Comparison of ENCODE assay signal across 13 cellular contexts in the genomic region with DNA sequence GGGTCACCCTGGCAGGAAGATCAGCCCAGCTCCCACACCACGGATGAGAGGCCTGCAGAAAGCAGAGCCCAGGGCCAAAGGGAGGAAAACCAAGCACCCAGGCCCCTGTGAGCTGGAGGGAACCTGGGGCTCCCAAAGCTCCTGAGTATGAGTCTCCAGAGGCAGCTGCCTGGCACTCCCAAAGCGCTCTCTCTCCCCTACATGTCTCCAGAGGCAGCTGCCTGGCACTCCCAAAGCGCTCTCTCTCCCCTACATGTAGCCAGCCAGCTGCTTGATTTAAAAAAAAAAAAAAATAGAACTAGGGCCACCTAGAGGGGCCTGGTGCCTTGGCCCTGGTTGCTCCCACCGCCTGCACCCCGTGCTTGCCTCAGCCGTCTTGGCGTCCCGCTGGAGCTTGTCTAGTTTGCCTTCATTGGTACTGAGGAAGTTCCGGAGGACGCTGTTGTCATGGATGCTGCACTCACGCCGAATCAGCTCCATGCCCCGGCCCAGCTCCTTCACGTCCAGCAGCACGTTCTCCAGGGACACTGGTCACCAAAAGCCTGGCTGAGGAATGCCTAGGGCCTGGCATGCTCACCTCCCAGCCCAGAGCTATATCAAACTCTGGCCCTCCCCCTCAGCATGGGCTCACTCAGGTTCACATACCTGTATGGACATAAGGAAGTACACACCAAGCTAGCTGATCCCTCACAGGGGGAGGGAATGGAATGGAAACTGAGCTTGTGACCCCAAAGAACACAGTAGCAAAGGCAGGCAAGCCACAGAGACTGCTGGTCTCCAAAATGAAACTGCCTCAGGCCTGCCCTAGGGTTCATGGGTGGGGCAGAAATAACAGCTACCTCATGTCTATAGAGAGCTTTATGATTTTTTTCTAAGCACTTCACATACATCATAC. TPM values are rescaled to one million over a fixed set of nuclear protein-coding genes. Genes with fewer than 3 reads are reported as not detected.
DNase-seq lines count a peak whose midpoint lies in the region; ATAC-seq and TF ChIP-seq lines count a peak whose summit lies in the region.
"Had no signal": no experiment of that assay in that cellular context is flagged by ENCODE, and none has a peak within 500 bp of the region (broad histone marks: within the 10 kb centered on the region; RNA-seq: fewer than 3 reads in every experiment).

No MANE protein-coding gene starts in this region.

- H3K9me3 ChIP-seq in breast epithelium (no peaks in the 10 kb centered on the region), mammary epithelial cell (replicated peaks; ENCODE audit: insufficient read depth, low read length) (no peaks in the 10 kb centered on the region), adipocyte (ENCODE audit: control insufficient read depth, low read length) (no peaks in the 10 kb centered on the region), mucosa of descending colon (no peaks in the 10 kb centered on the region), tibial nerve (no peaks in the 10 kb centered on the region)

- no peak overlapping the region for H3K4me3 ChIP-seq in breast epithelium
- H3K4me3 ChIP-seq in mammary epithelial cell (replicated peaks in 1 of 3; ENCODE audit: insufficient read depth in 1 of 3, low read depth in 2 of 3, low read length in 3 of 3) = no peak overlapping the region
- H3K4me3 ChIP-seq in adipocyte (ENCODE audit: low read length) = no peak overlapping the region
- no peak overlapping the region for H3K4me3 ChIP-seq in mucosa of descending colon
- H3K4me3 ChIP-seq in tibial nerve = no peak overlapping the region

- no peaks in the 10 kb centered on the region for H4K20me1 ChIP-seq in mammary epithelial cell (ENCODE audit: insufficient read depth, low read length)

- in situ Hi-C loops in mammary epithelial cell (cut with MboI; ENCODE audit: low sequenced_read_pairs in 2 of 2) = no loop called here

- BruUV-seq in mammary epithelial cell (replicated peaks; lab: Mats Ljungman, UMichigan) = no TSS peak

- no peak overlapping the region for H2AFZ ChIP-seq in mammary epithelial cell (ENCODE audit: low read depth, low read length)

- H3K79me2 ChIP-seq in mammary epithelial cell (ENCODE audit: insufficient read depth, low read length) = no peaks in the 10 kb centered on the region

- no peak for TF ChIP-seq POLR2A in breast epithelium (IDR thresholded peaks at IDR 0.05)
- no peak for TF ChIP-seq POLR2A in tibial nerve (IDR thresholded peaks at IDR 0.05)

- DNase-seq in breast epithelium (ENCODE audit: low spot score in 2 of 2) (no peak), mammary epithelial cell (no peak), adipocyte (ENCODE audit: low read depth) (peak; percentile 24), mucosa of descending colon (no peak), tibial nerve (ENCODE audit: low spot score in 2 of 2) (no peak), DMS153 (lab: John Stamatoyannopoulos, UW) (no peak)
- DNase-seq: activated T-cell treated with anti-CD3 and anti-CD28 coated beads, Interleukin-2, amount 50 U/mL, for 72 hours; effector CD8-positive, alpha-beta T cell; hippocampal formation; NCI-H1694; stimulated activated CD4-positive, alpha-beta T cell treated with anti-CD3 and anti-CD28 coated beads, Interleukin-1b, Interleukin-23, amount 100 ng/mL, for 48 hours had no signal

- H3K9ac ChIP-seq in mammary epithelial cell (ENCODE audit: insufficient read depth, low read length) (no peak overlapping the region), adipocyte (ENCODE audit: low read length) (no peak overlapping the region)

- H3K4me2 ChIP-seq in mammary epithelial cell (ENCODE audit: insufficient read depth, low read depth, low read length) = no peak overlapping the region

- dilution Hi-C loops in mammary epithelial cell (cut with HindIII; ENCODE audit: low sequenced_read_pairs) = loop anchor here (10.0 kb wide), 1 partner anchor 157 kb away; no protein-coding TSS in a partner anchor

- ATAC-seq in mucosa of descending colon (peak; percentile 16), GM21576 (IDR thresholded peaks at IDR 0.05; ENCODE audit: unreplicated experiment) (no peak), GM21528 (IDR thresholded peaks at IDR 0.05; ENCODE audit: low FRiP score, unreplicated experiment) (no peak)
- ATAC-seq: activated T-cell treated with anti-CD3 and anti-CD28 coated beads, Interleukin-2, amount 50 U/mL, for 72 hours had no signal

- H3K27ac ChIP-seq in breast epithelium (peak overlapping the region; percentile 33 to 55), mammary epithelial cell (ENCODE audit: insufficient read depth, low read depth, low read length) (no peak overlapping the region), tibial nerve (peak overlapping the region; percentile 38 to 81 (median 66))

- TF ChIP-seq EP300 in tibial nerve (IDR thresholded peaks at IDR 0.05) = no peak

- CTCF ChIA-PET in mammary epithelial cell (lab: Charles Lee; ENCODE audit: low non-redundant PET) = interaction anchor here (0.6 kb wide), 1 partner anchor 27 kb away, joined by 3 read pairs; no protein-coding TSS in a partner anchor

- H3K4me1 ChIP-seq in breast epithelium (no peaks in the 10 kb centered on the region), mammary epithelial cell (ENCODE audit: insufficient read depth, low read length) (peaks cover 17% of the 10 kb centered on the region), adipocyte (ENCODE audit: control insufficient read depth, insufficient read depth, low read length) (peaks cover 9% of the 10 kb centered on the region), mucosa of descending colon (ENCODE audit: low read depth) (no peaks in the 10 kb centered on the region), tibial nerve (peaks cover 0 to 46% (median 15%) of the 10 kb centered on the region in 4 donors)

- TF ChIP-seq CTCF in breast epithelium (IDR thresholded peaks at IDR 0.05) (no peak), mammary epithelial cell (conservative IDR thresholded peaks at IDR 0.05 in 1 of 2, IDR thresholded peaks at IDR 0.05 in 1 of 2; ENCODE audit: extremely low read depth in 1 of 2, insufficient read depth in 1 of 2, low read depth in 1 of 2, low read length in 2 of 2) (no peak), mucosa of descending colon (IDR thresholded peaks at IDR 0.05) (no peak), tibial nerve (IDR thresholded peaks at IDR 0.05) (no peak)

- intact Hi-C loops in breast epithelium (cut with DNase I; ENCODE audit: low total_unique reads) = no loop called here
- intact Hi-C loops in mammary epithelial cell (cut with micrococcal nuclease) = no loop called here
- intact Hi-C loops in mucosa of descending colon (cut with DNase I, micrococcal nuclease) = no loop called here

- no peaks in the 10 kb centered on the region for H3K36me3 ChIP-seq in breast epithelium
- H3K36me3 ChIP-seq in mammary epithelial cell (ENCODE audit: insufficient read depth, low read length) = peaks cover 4% of the 10 kb centered on the region
- peaks cover 56% of the 10 kb centered on the region for H3K36me3 ChIP-seq in adipocyte (ENCODE audit: control insufficient read depth, insufficient read depth, low read length, severe bottlenecking)
- H3K36me3 ChIP-seq in mucosa of descending colon (ENCODE audit: low read depth) = no peaks in the 10 kb centered on the region
- H3K36me3 ChIP-seq in tibial nerve = peaks cover 0 to 95% (median 5%) of the 10 kb centered on the region in 3 donors

- 93% methylated on average over 13 of the region's 15 CpGs for WGBS in mammary epithelial cell (ENCODE audit: low coverage, missing lambda C conversion rate)
- WGBS in tibial nerve, 2 donors = 78 to 81% methylated on average over 14 to 15 of the region's 15 CpGs

- no peaks in the 10 kb centered on the region for H3K27me3 ChIP-seq in breast epithelium
- no peaks in the 10 kb centered on the region for H3K27me3 ChIP-seq in mammary epithelial cell (ENCODE audit: insufficient read depth, low read length)
- H3K27me3 ChIP-seq in adipocyte (replicated peaks; ENCODE audit: control insufficient read depth, insufficient read depth, low read length) = no peaks in the 10 kb centered on the region
- H3K27me3 ChIP-seq in tibial nerve = no peaks in the 10 kb centered on the region

RNA-seq across cellular contexts. Expression of a gene that starts 24.7 kb away (rescaled TPM):
- 10 to 100 TPM; 10.4 to 34.0 (median 32.8) TPM for total RNA-seq in breast epithelium
- total RNA-seq in mammary epithelial cell = 10 to 100 TPM in 1 of 2 donors, 1 to 10 TPM in 1; 8.0 to 34.4 TPM
- 14.4 TPM for polyA plus RNA-seq in mammary epithelial cell
- 21.9 TPM for polyA minus RNA-seq in mammary epithelial cell
- 10 to 100 TPM; 11.5 to 27.2 (median 12.7) TPM for total RNA-seq in mucosa of descending colon
- total RNA-seq in tibial nerve = 10 to 100 TPM; 18.1 to 36.0 (median 21.4) TPM

RNA-seq across cellular contexts. Expression of a gene that starts 42.6 kb away (rescaled TPM):
- total RNA-seq in breast epithelium (under 1 TPM; 0.59 to 0.98 (median 0.96) TPM), mammary epithelial cell (under 1 TPM; 0.33 to 0.35 TPM), mucosa of descending colon (under 1 TPM; 0.35 to 0.63 (median 0.39) TPM), tibial nerve (under 1 TPM in 3 of 4 donors, not detected in 1; 0.42 to 0.98 (median 0.44) TPM)
- 0.19 TPM for polyA plus RNA-seq in mammary epithelial cell
- polyA minus RNA-seq in mammary epithelial cell = not detected

RNA-seq across cellular contexts. Expression of a gene that starts 59.1 kb away (rescaled TPM):
- 10 to 100 TPM in 2 of 3 donors, 1 to 10 TPM in 1; 9.8 to 13.8 (median 13.3) TPM for total RNA-seq in breast epithelium
- total RNA-seq in mammary epithelial cell = 10 to 100 TPM; 17.6 to 32.0 TPM
- 10.7 TPM for polyA plus RNA-seq in mammary epithelial cell
- polyA minus RNA-seq in mammary epithelial cell = 24.7 TPM
- 10 to 100 TPM in 1 of 3 donors, 1 to 10 TPM in 2; 4.2 to 13.4 (median 7.1) TPM for total RNA-seq in mucosa of descending colon
- total RNA-seq in tibial nerve = 10 to 100 TPM; 48.3 to 64.2 (median 58.9) TPM
